ENCODE assay signal across 8 cellular contexts in genomic region chrX:101417981-101418841, GRCh38. TPM values are rescaled to one million over a fixed set of nuclear protein-coding genes. Genes with fewer than 3 reads are reported as not detected.
DNase-seq lines count a peak whose midpoint lies in the region; ATAC-seq and TF ChIP-seq lines count a peak whose summit lies in the region.

No MANE protein-coding gene starts in this region.

- peak overlapping the region; percentile 96 to 100 (median 99) for H3K27ac Mint-ChIP-seq in brain

- H3K27me3 Mint-ChIP-seq in brain: no peaks in the 10 kb centered on the region

- H3K4me3 Mint-ChIP-seq in brain: peak overlapping the region; percentile 91 to 96 (median 95)

- peaks cover 6% of the 10 kb centered on the region for H3K36me3 ChIP-seq in iPS-18a (ENCODE audit: control insufficient read depth, low read depth, low read length)

- TF ChIP-seq CTCF in brain (conservative IDR thresholded peaks at IDR 0.05): no peak

- H3K4me3 ChIP-seq in iPS-18a (ENCODE audit: low read length): peak overlapping the region; percentile 74
- peak overlapping the region; percentile 51 for H3K4me3 ChIP-seq in skeletal muscle cell (ENCODE audit: low read depth, low read length)

- H3K4me1 ChIP-seq in iPS-18a (ENCODE audit: control insufficient read depth, low read depth, low read length): peaks cover 15% of the 10 kb centered on the region

- peaks cover 11% of the 10 kb centered on the region for H3K36me3 Mint-ChIP-seq in brain

- H3K9ac ChIP-seq in iPS-18a (ENCODE audit: low read length): peak overlapping the region; percentile 86

- peak overlapping the region; percentile 91 for H3K27ac ChIP-seq in iPS-18a (ENCODE audit: low read length)

- peak; percentile 35 for ATAC-seq in HG03095 (IDR thresholded peaks at IDR 0.05; ENCODE audit: unreplicated experiment)
- ATAC-seq in SK-N-SH treated with all-trans-retinoic acid at 6 μM for 48 hours: peak; percentile 83

- peaks cover 0 to 6% (median 0%) of the 10 kb centered on the region in 5 experiments for H3K9me3 Mint-ChIP-seq in brain

- no peaks in the 10 kb centered on the region for H3K27me3 ChIP-seq in iPS-18a (ENCODE audit: control insufficient read depth, insufficient read depth, low read length)

- no peaks in the 10 kb centered on the region for H3K9me3 ChIP-seq in iPS-18a (ENCODE audit: control insufficient read depth, low read depth, low read length)

- DNase-seq in NK-92 treated with Interleukin-12 subunit alpha and Interleukin-12 subunit beta, amount 100 ng/mL, for 24 hours (lab: John Stamatoyannopoulos, UW): peak; percentile 19
- DNase-seq in NK-92 (lab: John Stamatoyannopoulos, UW; ENCODE audit: unreplicated experiment) (no peak), skeletal muscle cell (ENCODE audit: low read depth) (no peak), 8988T (no peak)

- peaks cover 32% of the 10 kb centered on the region for H3K4me1 Mint-ChIP-seq in brain

TF ChIP-seq in SK-N-SH treated with all-trans-retinoic acid at 6 μM for 48 hours, 23 proteins besides CTCF, POLR2A, EP300 and RAD21:
- no peak for TF ChIP-seq PPARA (CRISPR knock-in tag; IDR thresholded peaks at IDR 0.05; ENCODE audit: borderline replicate concordance)
- TF ChIP-seq, protein P1, sequence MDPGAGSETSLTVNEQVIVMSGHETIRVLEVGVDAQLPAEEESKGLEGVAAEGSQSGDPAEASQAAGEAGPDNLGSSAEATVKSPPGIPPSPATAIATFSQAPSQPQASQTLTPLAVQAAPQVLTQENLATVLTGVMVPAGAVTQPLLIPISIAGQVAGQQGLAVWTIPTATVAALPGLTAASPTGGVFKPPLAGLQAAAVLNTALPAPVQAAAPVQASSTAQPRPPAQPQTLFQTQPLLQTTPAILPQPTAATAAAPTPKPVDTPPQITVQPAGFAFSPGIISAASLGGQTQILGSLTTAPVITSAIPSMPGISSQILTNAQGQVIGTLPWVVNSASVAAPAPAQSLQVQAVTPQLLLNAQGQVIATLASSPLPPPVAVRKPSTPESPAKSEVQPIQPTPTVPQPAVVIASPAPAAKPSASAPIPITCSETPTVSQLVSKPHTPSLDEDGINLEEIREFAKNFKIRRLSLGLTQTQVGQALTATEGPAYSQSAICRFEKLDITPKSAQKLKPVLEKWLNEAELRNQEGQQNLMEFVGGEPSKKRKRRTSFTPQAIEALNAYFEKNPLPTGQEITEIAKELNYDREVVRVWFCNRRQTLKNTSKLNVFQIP (CRISPR knock-in tag; IDR thresholded peaks at IDR 0.05; ENCODE audit: borderline replicate concordance, low read depth): no peak
- no peak for TF ChIP-seq OSR1 (CRISPR knock-in tag; IDR thresholded peaks at IDR 0.05)
- no peak for TF ChIP-seq RARB (CRISPR knock-in tag; IDR thresholded peaks at IDR 0.05)
- no peak for TF ChIP-seq ZFP3 (CRISPR knock-in tag; IDR thresholded peaks at IDR 0.05)
- no peak for TF ChIP-seq ZNF565 (CRISPR knock-in tag; conservative IDR thresholded peaks at IDR 0.05; ENCODE audit: low read depth)
- no peak for TF ChIP-seq ESRRG (CRISPR knock-in tag; IDR thresholded peaks at IDR 0.05)
- no peak for TF ChIP-seq CSDC2 (CRISPR knock-in tag; IDR thresholded peaks at IDR 0.05)
- no peak for TF ChIP-seq TCF4 (CRISPR knock-in tag; IDR thresholded peaks at IDR 0.05; ENCODE audit: borderline replicate concordance)

RNA-seq across cellular contexts. Expression of gene HNRNPH2, which starts 10.2 kb away (rescaled TPM):
- polyA plus RNA-seq in brain (ENCODE audit: insufficient read depth, low read depth, low replicate concordance): 55.2 TPM

RNA-seq across cellular contexts. Expression of gene GLA, which starts 10.5 kb away (rescaled TPM):
- polyA plus RNA-seq in brain (ENCODE audit: insufficient read depth, low read depth, low replicate concordance): 33.1 TPM

RNA-seq across cellular contexts. Expression of gene RPL36A, which starts 27.4 kb away (rescaled TPM):
- 2,342 TPM for polyA plus RNA-seq in brain (ENCODE audit: insufficient read depth, low read depth, low replicate concordance)

RNA-seq across cellular contexts. Expression of gene BTK, which starts 32.2 kb away (rescaled TPM):
- 0.71 TPM for polyA plus RNA-seq in brain (ENCODE audit: insufficient read depth, low read depth, low replicate concordance)
